Comparison of ENCODE assay signal across 11 cellular contexts in the genomic region with DNA sequence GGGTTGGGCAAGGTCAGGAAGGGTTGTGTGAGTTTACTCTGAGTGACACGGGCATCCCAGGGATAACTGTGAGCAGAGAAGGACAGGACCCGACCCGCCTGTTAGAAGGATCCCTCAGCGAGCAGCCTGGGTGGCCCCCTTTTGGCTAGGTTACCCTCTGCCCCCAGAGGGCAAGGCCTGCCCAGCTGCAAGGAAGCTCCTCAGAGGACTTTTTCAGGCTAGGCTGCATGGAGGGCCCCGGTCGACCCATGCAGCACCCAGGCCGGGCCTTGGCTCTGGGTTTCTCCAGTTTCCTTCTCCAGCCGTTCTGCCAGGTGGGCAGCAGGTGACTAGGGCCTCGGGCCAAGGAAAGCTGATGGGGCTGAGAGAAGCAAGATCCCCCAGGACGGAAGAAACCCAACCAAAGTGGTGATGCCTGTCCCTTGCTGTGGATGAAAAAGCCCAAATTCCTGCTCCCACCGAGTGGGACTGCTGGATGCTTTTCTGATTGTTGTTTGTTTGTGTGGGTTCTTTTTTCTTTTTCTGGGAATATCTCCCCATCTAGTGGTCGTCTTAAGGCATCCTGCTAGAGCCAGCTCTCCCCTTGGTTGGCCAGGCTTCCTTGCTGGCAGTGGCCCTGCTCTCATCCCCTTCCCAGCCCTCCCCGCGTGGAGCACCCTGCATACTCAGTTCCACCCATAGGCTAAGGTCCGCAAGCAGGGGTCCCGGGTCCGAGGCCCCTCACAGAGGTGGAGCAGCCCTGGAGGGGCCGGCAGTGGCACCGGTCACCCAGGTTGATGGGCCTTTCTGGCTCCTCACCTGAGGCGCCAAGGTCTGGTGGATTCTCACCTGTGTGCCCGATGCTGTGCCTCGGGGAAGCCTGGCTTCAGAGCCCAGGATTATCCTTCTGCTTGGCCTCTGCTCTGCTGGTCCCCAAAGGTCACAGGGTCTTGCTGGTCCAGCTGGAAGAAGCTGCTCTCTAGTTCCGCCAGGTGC. TPM values are rescaled to one million over a fixed set of nuclear protein-coding genes. Genes with fewer than 3 reads are reported as not detected.
A peak's percentile ranks its signal among the peaks of the same experiment; 100 is the strongest.
DNase-seq lines count a peak whose midpoint lies in the region; ATAC-seq, FAIRE-seq and TF ChIP-seq lines count a peak whose summit lies in the region.
"Had no signal": no experiment of that assay in that cellular context is flagged by ENCODE, and none has a peak within 500 bp of the region (broad histone marks: within the 10 kb centered on the region; RNA-seq: fewer than 3 reads in every experiment).

No MANE protein-coding gene starts in this region.

- no TSS peak for BruUV-seq in A673 (replicated peaks; lab: Mats Ljungman, UMichigan)

- H3K9me3 Mint-ChIP-seq in activated T-helper 1 cell treated with anti-CD3 and anti-CD28 coated beads, Interleukin-12 subunit alpha, Interleukin-12 subunit beta, Interleukin-2, Interleukin-4 antibody, amounts not matched to agents 30 ng/mL and 10 ng/mL and 1 ng/mL, durations not matched to agents 14 hours and 24 hours and 36 hours = no peaks in the 10 kb centered on the region

- no peak overlapping the region for H3K4me3 ChIP-seq in A673 (ENCODE audit: low read depth, low read length, poor library complexity, severe bottlenecking)
- peak overlapping the region; percentile 61 for H3K4me3 ChIP-seq in lower lobe of right lung

- H3K4me1 ChIP-seq in A673 (ENCODE audit: insufficient read depth, low read length, poor library complexity, severe bottlenecking) (no peaks in the 10 kb centered on the region), lower lobe of right lung (peaks cover 10% of the 10 kb centered on the region)

- H3K36me3 ChIP-seq in A673 (ENCODE audit: insufficient read depth, low read length, poor library complexity, severe bottlenecking) (no peaks in the 10 kb centered on the region), lower lobe of right lung (no peaks in the 10 kb centered on the region)

- ATAC-seq in lower lobe of right lung (no peak), HG03442 (IDR thresholded peaks at IDR 0.05; ENCODE audit: unreplicated experiment) (no peak)

- H3K27me3 Mint-ChIP-seq in activated T-helper 1 cell treated with anti-CD3 and anti-CD28 coated beads, Interleukin-12 subunit alpha, Interleukin-12 subunit beta, Interleukin-2, Interleukin-4 antibody, amounts not matched to agents 30 ng/mL and 10 ng/mL and 1 ng/mL, durations not matched to agents 14 hours and 24 hours and 36 hours (ENCODE audit: insufficient read depth) = no peaks in the 10 kb centered on the region

- H3K4me3 Mint-ChIP-seq in activated T-helper 1 cell treated with anti-CD3 and anti-CD28 coated beads, Interleukin-12 subunit alpha, Interleukin-12 subunit beta, Interleukin-2, Interleukin-4 antibody, amounts not matched to agents 30 ng/mL and 10 ng/mL and 1 ng/mL, durations not matched to agents 14 hours and 24 hours and 36 hours = peak overlapping the region; percentile 77

- H3K36me3 Mint-ChIP-seq in activated T-helper 1 cell treated with anti-CD3 and anti-CD28 coated beads, Interleukin-12 subunit alpha, Interleukin-12 subunit beta, Interleukin-2, Interleukin-4 antibody, amounts not matched to agents 30 ng/mL and 10 ng/mL and 1 ng/mL, durations not matched to agents 14 hours and 24 hours and 36 hours (ENCODE audit: low read depth) = no peaks in the 10 kb centered on the region

- H3K27me3 ChIP-seq in A673 (replicated peaks; ENCODE audit: insufficient read depth, low read depth, low read length, poor library complexity) = no peaks in the 10 kb centered on the region
- no peaks in the 10 kb centered on the region for H3K27me3 ChIP-seq in lower lobe of right lung (ENCODE audit: low read depth)

- no peaks in the 10 kb centered on the region for H3K9me3 ChIP-seq in A673 (ENCODE audit: low read depth, low read length, poor library complexity, severe bottlenecking)
- no peaks in the 10 kb centered on the region for H3K9me3 ChIP-seq in lower lobe of right lung

- DNase-seq in A673 (ENCODE audit: low spot score) (peak; percentile 17), DMS114 treated with DMSO at 0.1 percent for 48 hours (lab: John Stamatoyannopoulos, UW; ENCODE audit: unreplicated experiment) (peak; percentile 31), lower lobe of right lung (no peak), GM12891 (ENCODE audit: insufficient read length, low spot score) (no peak), HPDE6-E6E7 (ENCODE audit: extremely low spot score) (no peak)
- no peak for DNase-seq in activated T-helper 1 cell treated with anti-CD3 and anti-CD28 coated beads, Interleukin-12 subunit alpha, Interleukin-12 subunit beta, Interleukin-2, Interleukin-4 antibody, amounts not matched to agents 30 ng/mL and 10 ng/mL and 1 ng/mL, durations not matched to agents 14 hours and 24 hours and 36 hours (ENCODE audit: low spot score)
- DNase-seq: activated CD4-positive, CD25-positive, alpha-beta regulatory T cell treated with anti-CD3 and anti-CD28 coated beads, Interleukin-2, amount 50 U/mL, for 72 hours; retina had no signal

- TF ChIP-seq POLR2A in GM12891 (IDR thresholded peaks at IDR 0.05; ENCODE audit: low read depth, low read length) = no peak

- no peak for FAIRE-seq in GM12891 (lab: Jason Lieb, UNC)
- FAIRE-seq: bronchial epithelial cell had no signal

- POLR2A ChIA-PET in A673 (lab: Charles Lee; ENCODE audit: low non-redundant PET) = no interaction called here

- CTCF ChIA-PET in A673 (lab: Charles Lee) = no interaction called here

- H3K27ac ChIP-seq in A673 (ENCODE audit: low read depth, low read length, poor library complexity, severe bottlenecking) (no peak overlapping the region), lower lobe of right lung (no peak overlapping the region)

- intact Hi-C loops in A673 (cut with micrococcal nuclease; ENCODE audit: unreplicated experiment) = no loop called here
- intact Hi-C loops in activated T-helper 1 cell treated with anti-CD3 and anti-CD28 coated beads, Interleukin-12 subunit alpha, Interleukin-12 subunit beta, Interleukin-2, Interleukin-4 antibody, amounts not matched to agents 30 ng/mL and 10 ng/mL and 1 ng/mL, durations not matched to agents 14 hours and 24 hours and 36 hours (cut with micrococcal nuclease) = no loop called here
- intact Hi-C loops in lower lobe of right lung (cut with DNase I) = no loop called here

- H3K4me1 Mint-ChIP-seq in activated T-helper 1 cell treated with anti-CD3 and anti-CD28 coated beads, Interleukin-12 subunit alpha, Interleukin-12 subunit beta, Interleukin-2, Interleukin-4 antibody, amounts not matched to agents 30 ng/mL and 10 ng/mL and 1 ng/mL, durations not matched to agents 14 hours and 24 hours and 36 hours (ENCODE audit: low read depth) = no peaks in the 10 kb centered on the region

- no peak overlapping the region for H3K27ac Mint-ChIP-seq in activated T-helper 1 cell treated with anti-CD3 and anti-CD28 coated beads, Interleukin-12 subunit alpha, Interleukin-12 subunit beta, Interleukin-2, Interleukin-4 antibody, amounts not matched to agents 30 ng/mL and 10 ng/mL and 1 ng/mL, durations not matched to agents 14 hours and 24 hours and 36 hours

- TF ChIP-seq CTCF in A673 (conservative IDR thresholded peaks at IDR 0.05; ENCODE audit: low read depth, low read length) = peak; percentile 32; the same call in 1 of the 2 replicates
- TF ChIP-seq CTCF in lower lobe of right lung (IDR thresholded peaks at IDR 0.05) = no peak

TF ChIP-seq in GM12891, 5 proteins besides CTCF, POLR2A, EP300 and RAD21:
- TF ChIP-seq SPI1 (IDR thresholded peaks at IDR 0.05; ENCODE audit: low read depth, low read length) (no peak), PAX5 (IDR thresholded peaks at IDR 0.05; ENCODE audit: insufficient read depth, low read length, severe bottlenecking) (no peak), POU2F2 (IDR thresholded peaks at IDR 0.05; ENCODE audit: low read depth, low read length) (no peak), TAF1 (IDR thresholded peaks at IDR 0.05; ENCODE audit: low read depth, low read length) (no peak), POLR2AphosphoS5 (IDR thresholded peaks at IDR 0.05; ENCODE audit: low read depth, low read length) (no peak)

RNA-seq across cellular contexts. Expression of a gene that starts 1.8 kb away (rescaled TPM):
- 0.41 and 0.55 TPM in 2 replicates for total RNA-seq in A673 (2021)
- 2.4 and 2.5 TPM in 2 replicates for total RNA-seq in activated T-helper 1 cell treated with anti-CD3 and anti-CD28 coated beads, Interleukin-12 subunit alpha, Interleukin-12 subunit beta, Interleukin-2, Interleukin-4 antibody, amounts not matched to agents 30 ng/mL and 10 ng/mL and 1 ng/mL, durations not matched to agents 14 hours and 24 hours and 36 hours
- total RNA-seq in lower lobe of right lung = 4.5 TPM
- 0.78 TPM for polyA plus RNA-seq in GM12891 (2012; ENCODE audit: low read depth, missing spikeins)

RNA-seq across cellular contexts. Expression of a gene that starts 11.9 kb away (rescaled TPM):
- total RNA-seq in A673 (2021) (not detected in 2 replicates), lower lobe of right lung (not detected)
- not detected in 2 replicates for total RNA-seq in activated T-helper 1 cell treated with anti-CD3 and anti-CD28 coated beads, Interleukin-12 subunit alpha, Interleukin-12 subunit beta, Interleukin-2, Interleukin-4 antibody, amounts not matched to agents 30 ng/mL and 10 ng/mL and 1 ng/mL, durations not matched to agents 14 hours and 24 hours and 36 hours
- not detected for polyA plus RNA-seq in GM12891 (2012; ENCODE audit: low read depth, missing spikeins)
- total RNA-seq: bronchial epithelial cell, esophagus mucosa had no signal

RNA-seq across cellular contexts. Expression of a gene that starts 32.8 kb away (rescaled TPM):
- 0.77 and 2.1 TPM in 2 replicates for total RNA-seq in A673 (2021)
- 0.83 and 1.3 TPM in 2 replicates for total RNA-seq in activated T-helper 1 cell treated with anti-CD3 and anti-CD28 coated beads, Interleukin-12 subunit alpha, Interleukin-12 subunit beta, Interleukin-2, Interleukin-4 antibody, amounts not matched to agents 30 ng/mL and 10 ng/mL and 1 ng/mL, durations not matched to agents 14 hours and 24 hours and 36 hours
- total RNA-seq in lower lobe of right lung = 0.80 TPM
- polyA plus RNA-seq in GM12891 (2012; ENCODE audit: low read depth, missing spikeins) = 0.33 TPM

RNA-seq across cellular contexts. Expression of a gene that starts 57.3 kb away (rescaled TPM):
- 75.3 and 82.6 TPM in 2 replicates for total RNA-seq in A673 (2021)
- 62.7 and 68.2 TPM in 2 replicates for total RNA-seq in activated T-helper 1 cell treated with anti-CD3 and anti-CD28 coated beads, Interleukin-12 subunit alpha, Interleukin-12 subunit beta, Interleukin-2, Interleukin-4 antibody, amounts not matched to agents 30 ng/mL and 10 ng/mL and 1 ng/mL, durations not matched to agents 14 hours and 24 hours and 36 hours
- 22.7 TPM for total RNA-seq in lower lobe of right lung
- 25.2 TPM for polyA plus RNA-seq in GM12891 (2012; ENCODE audit: low read depth, missing spikeins)

Comparison
In these comparisons a context has a peak if more than half of its experiments do, and no peak if none do; other contexts are left out.
1. DNase-seq: peak in A673 (single experiment) and DMS114 treated with DMSO at 0.1 percent for 48 hours (single experiment); none in activated T-helper 1 cell treated with anti-CD3 and anti-CD28 coated beads, Interleukin-12 subunit alpha, Interleukin-12 subunit beta, Interleukin-2, Interleukin-4 antibody, amounts not matched to agents 30 ng/mL and 10 ng/mL and 1 ng/mL, durations not matched to agents 14 hours and 24 hours and 36 hours (single experiment), lower lobe of right lung (single experiment), GM12891 (single experiment) and HPDE6-E6E7 (single experiment).